ENCODE assay signal across 7 cellular contexts in genomic region chr2:70248810-70249438, GRCh38. TPM values are rescaled to one million over a fixed set of nuclear protein-coding genes. Genes with fewer than 3 reads are reported as not detected.
A peak's percentile ranks its signal among the peaks of the same experiment; 100 is the strongest.
DNase-seq lines count a peak whose midpoint lies in the region; ATAC-seq lines count a peak whose summit lies in the region.

No MANE protein-coding gene starts in this region.

- no peaks in the 10 kb centered on the region for H3K27me3 ChIP-seq in duodenal mucosa (ENCODE audit: control insufficient read depth in 1 of 2, insufficient read depth in 2 of 2, low read length in 2 of 2)

- H3K36me3 ChIP-seq in duodenal mucosa (ENCODE audit: control insufficient read depth in 1 of 2, insufficient read depth in 2 of 2, low read length in 2 of 2) (no peaks in the 10 kb centered on the region), mesodermal cell (ENCODE audit: control insufficient read depth, insufficient read depth, low read length) (peaks cover 23% of the 10 kb centered on the region)

- 0 to 20% methylated on average over 6 to 9 of the region's 24 CpGs for WGBS in mesodermal cell (ENCODE audit: insufficient coverage in 2 of 2), 2 experiments

- peak; percentile 94 for DNase-seq in NCI-H345 treated with DMSO at 0.1 percent for 48 hours (lab: John Stamatoyannopoulos, UW; ENCODE audit: unreplicated experiment)
- DNase-seq in activated CD4-positive, alpha-beta T cell treated with anti-CD3 and anti-CD28 coated beads, Interleukin-2, amount 50 U/mL, for 1 hour: peak; percentile 90
- peak; percentile 79 for DNase-seq in stimulated activated CD8-positive, alpha-beta memory T cell treated with anti-CD3 and anti-CD28 coated beads, Interleukin-12 subunit alpha, Interleukin-12 subunit beta, amount 100 ng/mL, for 4 hours (ENCODE audit: low read depth)

- no peaks in the 10 kb centered on the region for H3K9me3 ChIP-seq in duodenal mucosa (ENCODE audit: control insufficient read depth in 1 of 2, low read length in 2 of 2)
- H3K9me3 ChIP-seq in mesodermal cell (ENCODE audit: control insufficient read depth, low read length): no peaks in the 10 kb centered on the region

- ATAC-seq in GM19023 (IDR thresholded peaks at IDR 0.05; ENCODE audit: unreplicated experiment): peak; percentile 41
- ATAC-seq in HG03135 (IDR thresholded peaks at IDR 0.05; ENCODE audit: unreplicated experiment): peak; percentile 53

- peak overlapping the region; percentile 99 for H3K27ac ChIP-seq in duodenal mucosa (ENCODE audit: low read depth, low read length)
- peak overlapping the region; percentile 100 for H3K27ac ChIP-seq in mesodermal cell (ENCODE audit: low read depth, low read length, severe bottlenecking)

- H3K9ac ChIP-seq in duodenal mucosa (ENCODE audit: low read depth in 1 of 2, low read length in 2 of 2): peak overlapping the region; percentile 100

- H3K4me1 ChIP-seq in duodenal mucosa (ENCODE audit: control insufficient read depth in 1 of 2, insufficient read depth in 2 of 2, low read length in 2 of 2): peaks cover 16 to 21% of the 10 kb centered on the region in 2 donors
- no peaks in the 10 kb centered on the region for H3K4me1 ChIP-seq in mesodermal cell (ENCODE audit: control insufficient read depth, insufficient read depth, low read length, poor library complexity, severe bottlenecking)

- H3K4me3 ChIP-seq in duodenal mucosa (ENCODE audit: low read depth in 1 of 2, low read length in 2 of 2) (peak overlapping the region; percentile 100), mesodermal cell (ENCODE audit: extremely low read depth, insufficient read depth, low read length, poor library complexity, severe bottlenecking) (peak overlapping the region; percentile 88)

RNA-seq across cellular contexts. Expression of gene TIA1, which starts 0.5 kb away (rescaled TPM):
- polyA plus RNA-seq in mesodermal cell (2013, experiment 1 of 2): 134 TPM
- 152 TPM for polyA plus RNA-seq in mesodermal cell (2013, experiment 2 of 2)

RNA-seq across cellular contexts. Expression of gene PCYOX1, which starts 9.0 kb away (rescaled TPM):
- polyA plus RNA-seq in mesodermal cell (2013, experiment 1 of 2): 52.6 TPM
- polyA plus RNA-seq in mesodermal cell (2013, experiment 2 of 2): 55.2 TPM

RNA-seq across cellular contexts. Expression of gene SNRPG, which starts 44.6 kb away (rescaled TPM):
- polyA plus RNA-seq in mesodermal cell (2013, experiment 1 of 2): 158 TPM
- 204 TPM for polyA plus RNA-seq in mesodermal cell (2013, experiment 2 of 2)

RNA-seq across cellular contexts. Expression of gene FAM136A, which starts 52.9 kb away (rescaled TPM):
- polyA plus RNA-seq in mesodermal cell (2013, experiment 1 of 2): 27.0 TPM
- 28.5 TPM for polyA plus RNA-seq in mesodermal cell (2013, experiment 2 of 2)

RNA-seq across cellular contexts. Expression of gene C2orf42, which starts 58.1 kb away (rescaled TPM):
- polyA plus RNA-seq in mesodermal cell (2013, experiment 1 of 2): 8.2 TPM
- polyA plus RNA-seq in mesodermal cell (2013, experiment 2 of 2): 7.4 TPM

Comparison
In these comparisons a context has a peak if more than half of its experiments do, and no peak if none do; other contexts are left out.
1. Peak in every context shown above with its lines: DNase-seq, ATAC-seq, H3K4me3 ChIP-seq and H3K27ac ChIP-seq.